ENCODE assay signal across 8 cellular contexts in the genomic region with DNA sequence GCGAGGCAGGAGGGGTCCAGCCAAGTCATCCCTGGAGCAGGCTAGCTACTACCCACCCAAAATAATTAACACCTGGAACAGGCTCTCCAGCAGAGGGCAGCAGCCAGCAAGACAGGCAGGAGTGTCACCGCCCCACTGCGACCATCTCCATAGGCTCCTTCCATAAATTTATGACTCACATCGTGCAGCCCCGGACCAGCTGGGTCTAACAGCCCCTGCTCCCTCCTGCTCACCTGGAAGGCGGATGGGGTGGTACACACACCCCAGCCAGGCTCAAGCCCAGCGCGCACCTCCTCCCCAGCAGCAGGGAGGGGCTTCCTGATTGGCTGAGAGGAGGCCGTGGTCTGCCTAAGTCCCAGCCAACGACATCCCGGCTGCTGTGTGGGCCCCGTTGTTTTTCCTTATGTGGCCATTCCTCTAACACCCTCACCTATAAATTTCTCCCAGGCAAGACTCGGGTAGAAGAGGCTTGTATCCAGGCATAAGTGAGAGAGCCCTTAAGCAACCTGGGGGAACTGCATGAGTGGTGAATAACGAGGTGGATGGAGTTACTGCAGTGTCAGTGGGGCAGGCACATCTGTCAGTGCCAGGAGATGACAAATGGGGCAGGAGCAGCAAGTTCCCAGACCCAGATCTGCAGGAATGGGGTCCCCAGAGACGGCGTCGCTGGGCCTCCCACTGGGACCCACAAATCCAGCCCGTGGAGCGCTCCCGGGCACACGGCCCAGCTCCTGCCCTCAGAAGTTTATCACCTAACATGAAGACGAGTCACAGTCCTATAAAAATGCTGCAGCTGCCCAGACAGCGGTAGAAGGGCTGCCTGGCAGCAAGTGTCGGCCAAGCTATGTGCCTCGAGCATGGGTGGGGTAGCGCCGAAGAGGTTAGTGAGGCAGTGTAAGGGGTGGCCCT. TPM values are rescaled to one million over a fixed set of nuclear protein-coding genes. Genes with fewer than 3 reads are reported as not detected.
DNase-seq lines count a peak whose midpoint lies in the region; ATAC-seq and TF ChIP-seq lines count a peak whose summit lies in the region.

No MANE protein-coding gene starts in this region.

- H3K27ac Mint-ChIP-seq in endodermal cell, result peak overlapping the region; percentile 28
- peak overlapping the region in 5 of 10 donors; percentile 22 to 84 (median 39) for H3K27ac Mint-ChIP-seq in naive thymus-derived CD8-positive, alpha-beta T cell

- H3K4me3 Mint-ChIP-seq in endodermal cell, result peak overlapping the region; percentile 38
- H3K4me3 Mint-ChIP-seq in naive thymus-derived CD8-positive, alpha-beta T cell, result peak overlapping the region; percentile 58 to 83 (median 68)

- no peaks in the 10 kb centered on the region for H3K4me1 ChIP-seq in endodermal cell (ENCODE audit: control insufficient read depth, insufficient read depth, low read length)

- H3K4me3 ChIP-seq in endodermal cell (ENCODE audit: low read length), result no peak overlapping the region

- no peak overlapping the region for H3K27ac ChIP-seq in endodermal cell (ENCODE audit: low read depth, low read length)

- H3K9me3 Mint-ChIP-seq in endodermal cell, result no peaks in the 10 kb centered on the region
- no peaks in the 10 kb centered on the region for H3K9me3 Mint-ChIP-seq in naive thymus-derived CD8-positive, alpha-beta T cell

- H3K36me3 Mint-ChIP-seq in endodermal cell (ENCODE audit: low read depth), result no peaks in the 10 kb centered on the region
- H3K36me3 Mint-ChIP-seq in naive thymus-derived CD8-positive, alpha-beta T cell, result no peaks in the 10 kb centered on the region

- no peaks in the 10 kb centered on the region for H3K27me3 ChIP-seq in endodermal cell (ENCODE audit: control insufficient read depth, insufficient read depth, low read length, poor library complexity, severe bottlenecking)

- H3K4me1 Mint-ChIP-seq in endodermal cell, result no peaks in the 10 kb centered on the region
- peaks cover 2 to 11% (median 7%) of the 10 kb centered on the region in 4 donors for H3K4me1 Mint-ChIP-seq in naive thymus-derived CD8-positive, alpha-beta T cell

- H3K36me3 ChIP-seq in endodermal cell (ENCODE audit: control insufficient read depth, insufficient read depth, low read length), result no peaks in the 10 kb centered on the region

- no peaks in the 10 kb centered on the region for H3K27me3 Mint-ChIP-seq in endodermal cell (ENCODE audit: insufficient read depth)
- no peaks in the 10 kb centered on the region for H3K27me3 Mint-ChIP-seq in naive thymus-derived CD8-positive, alpha-beta T cell

- peak; percentile 84 to 92 for ATAC-seq in naive thymus-derived CD8-positive, alpha-beta T cell
- ATAC-seq in stimulated activated naive CD8-positive, alpha-beta T cell treated with anti-CD3 and anti-CD28 coated beads, Interleukin-15, Interleukin-2, amounts not matched to agents 100 U/mL and 50 U/mL, for 24 hours, result peak; percentile 67
- ATAC-seq in GM19023 (IDR thresholded peaks at IDR 0.05; ENCODE audit: unreplicated experiment), result no peak

- DNase-seq in COLO668 (lab: John Stamatoyannopoulos, UW; ENCODE audit: unreplicated experiment) (peak; percentile 63), HT-29 (ENCODE audit: low spot score) (peak; percentile 93), NOMO-1 (lab: John Stamatoyannopoulos, UW; ENCODE audit: unreplicated experiment in 2 of 2) (peak; percentile 64 to 66), endodermal cell (peak; percentile 96)
- peak; percentile 82 for DNase-seq in activated CD8-positive, alpha-beta memory T cell treated with anti-CD3 and anti-CD28 coated beads for 24 hours
- DNase-seq in naive thymus-derived CD8-positive, alpha-beta T cell, result peak; percentile 40 to 84 (median 56)
- peak; percentile 77 for DNase-seq in stimulated activated naive CD8-positive, alpha-beta T cell treated with anti-CD3 and anti-CD28 coated beads, Interleukin-15, Interleukin-2, amounts not matched to agents 100 U/mL and 50 U/mL, for 24 hours

- no peak overlapping the region for H3K9ac ChIP-seq in endodermal cell (ENCODE audit: extremely low read depth, low read length, poor library complexity, severe bottlenecking)

- peak; percentile 87 for TF ChIP-seq CTCF in endodermal cell (conservative IDR thresholded peaks at IDR 0.05)

- 60 to 62% methylated on average over 19 to 27 of the region's 27 CpGs for WGBS in endodermal cell (ENCODE audit: insufficient coverage in 1 of 2, insufficient read length in 1 of 2), 2 experiments

- POLR2A ChIA-PET in naive thymus-derived CD8-positive, alpha-beta T cell (lab: Charles Lee), result no interaction called here

- no peaks in the 10 kb centered on the region for H3K9me3 ChIP-seq in endodermal cell (ENCODE audit: control insufficient read depth, low read length)

RNA-seq across cellular contexts. Expression of gene CEBPG, which starts 43.1 kb away (rescaled TPM):
- 35.9 and 37.4 TPM in 2 replicates for total RNA-seq in HT-29 (2014; rRNA removed; shearing (Covaris generic))
- total RNA-seq in endodermal cell, result 10 to 100 TPM; 31.9 to 33.8 TPM
- 31.9 TPM for polyA plus RNA-seq in endodermal cell (2013, experiment 1 of 2)
- polyA plus RNA-seq in endodermal cell (2013, experiment 2 of 2), result 27.5 TPM
- total RNA-seq in naive thymus-derived CD8-positive, alpha-beta T cell, result 10 to 100 TPM; 29.4 to 30.0 TPM
- 1 to 10 TPM; 4.5 to 9.3 (median 4.8) TPM for polyA plus RNA-seq in naive thymus-derived CD8-positive, alpha-beta T cell
